In genomic region chr15:100890850-100891249, GRCh38 we compare ENCODE assay signal across 18 cellular contexts. TPM values are rescaled to one million over a fixed set of nuclear protein-coding genes. Genes with fewer than 3 reads are reported as not detected.
DNase-seq lines count a peak whose midpoint lies in the region; ATAC-seq and TF ChIP-seq lines count a peak whose summit lies in the region.
"Had no signal": no experiment of that assay in that cellular context is flagged by ENCODE, and none has a peak within 500 bp of the region (broad histone marks: within the 10 kb centered on the region; RNA-seq: fewer than 3 reads in every experiment).

No MANE protein-coding gene starts in this region.

- no peak overlapping the region for H4K12ac ChIP-seq in trophoblast cell (ENCODE audit: low read depth, low read length)

- peaks cover 2% of the 10 kb centered on the region for H3K9me3 Mint-ChIP-seq in endodermal cell
- no peaks in the 10 kb centered on the region for H3K9me3 Mint-ChIP-seq in activated T-helper 2 cell treated with anti-CD3 and anti-CD28 coated beads, Interferon-gamma antibody, Interleukin-2, Interleukin-4, amounts not matched to agents 10 μg/mL and 5 μg/mL and 100 μg/mL, durations not matched to agents 14 hours and 24 hours and 36 hours
- H3K9me3 Mint-ChIP-seq: GM23338 had no signal

- CTCF ChIA-PET in HEK293 (lab: Yijun Ruan, JAX): interaction anchor here (0.6 kb wide), 1 partner anchor 619 kb away, joined by 3 read pairs; no protein-coding TSS in a partner anchor

- peaks cover 6% of the 10 kb centered on the region for H3K36me3 Mint-ChIP-seq in endodermal cell (ENCODE audit: low read depth)
- no peaks in the 10 kb centered on the region for H3K36me3 Mint-ChIP-seq in activated T-helper 2 cell treated with anti-CD3 and anti-CD28 coated beads, Interferon-gamma antibody, Interleukin-2, Interleukin-4, amounts not matched to agents 10 μg/mL and 5 μg/mL and 100 μg/mL, durations not matched to agents 14 hours and 24 hours and 36 hours (ENCODE audit: low read depth)

- H3K36me3 ChIP-seq in HEK293 (ENCODE audit: control insufficient read depth in 2 of 2, insufficient read depth in 1 of 2, low read length in 2 of 2): peaks cover 0 to 59% of the 10 kb centered on the region in 2 experiments; a peak in 2 of 3 replicates
- peaks cover 20% of the 10 kb centered on the region for H3K36me3 ChIP-seq in endodermal cell (ENCODE audit: control insufficient read depth, insufficient read depth, low read length)
- H3K36me3 ChIP-seq in trophoblast cell (ENCODE audit: control insufficient read depth in 1 of 2, insufficient read depth in 2 of 2, low read length in 2 of 2): no peaks in the 10 kb centered on the region
- no peaks in the 10 kb centered on the region for H3K36me3 ChIP-seq in body of pancreas (replicated peaks in 1 of 2; ENCODE audit: insufficient read depth in 1 of 2, low read depth in 2 of 2)

- no peak overlapping the region for H3K27ac Mint-ChIP-seq in endodermal cell
- no peak overlapping the region for H3K27ac Mint-ChIP-seq in activated T-helper 2 cell treated with anti-CD3 and anti-CD28 coated beads, Interferon-gamma antibody, Interleukin-2, Interleukin-4, amounts not matched to agents 10 μg/mL and 5 μg/mL and 100 μg/mL, durations not matched to agents 14 hours and 24 hours and 36 hours
- H3K27ac Mint-ChIP-seq: GM23338 had no signal

- H2BK12ac ChIP-seq in trophoblast cell (ENCODE audit: low read length): peak overlapping the region; percentile 75

- peak overlapping the region; percentile 59 for H2BK5ac ChIP-seq in trophoblast cell (ENCODE audit: low read depth, low read length, poor library complexity)

- peak overlapping the region; percentile 52 for H2BK120ac ChIP-seq in trophoblast cell (ENCODE audit: insufficient read depth, low read length, poor library complexity)

- H3K27me3 ChIP-seq in endodermal cell (ENCODE audit: control insufficient read depth, insufficient read depth, low read length, poor library complexity, severe bottlenecking) (no peaks in the 10 kb centered on the region), trophoblast cell (ENCODE audit: insufficient read depth, low read length) (no peaks in the 10 kb centered on the region), body of pancreas (no peaks in the 10 kb centered on the region)

- H3K27me3 Mint-ChIP-seq in endodermal cell (ENCODE audit: insufficient read depth): peaks cover 1% of the 10 kb centered on the region
- H3K27me3 Mint-ChIP-seq in activated T-helper 2 cell treated with anti-CD3 and anti-CD28 coated beads, Interferon-gamma antibody, Interleukin-2, Interleukin-4, amounts not matched to agents 10 μg/mL and 5 μg/mL and 100 μg/mL, durations not matched to agents 14 hours and 24 hours and 36 hours (ENCODE audit: low read depth): peaks cover 36% of the 10 kb centered on the region

- peak; percentile 16 for DNase-seq in endodermal cell
- DNase-seq in trophoblast cell: no peak
- no peak for DNase-seq in GM19240 (ENCODE audit: insufficient read length, low spot score)
- DNase-seq in NCI-H446 (lab: John Stamatoyannopoulos, UW): no peak
- no peak for DNase-seq in activated T-helper 2 cell treated with anti-CD3 and anti-CD28 coated beads, Interferon-gamma antibody, Interleukin-2, Interleukin-4, amounts not matched to agents 10 μg/mL and 5 μg/mL and 100 μg/mL, durations not matched to agents 14 hours and 24 hours and 36 hours (ENCODE audit: low spot score)
- no peak for DNase-seq in body of pancreas
- DNase-seq: ACHN, Caco-2, GF-D8, MM.1S, NCI-H1092, NCI-H526 treated with DMSO at 0.1 percent for 48 hours, SHP77 had no signal

- POLR2A ChIA-PET in HEK293 (lab: Yijun Ruan, JAX): no interaction called here

- WGBS in endodermal cell (ENCODE audit: insufficient coverage in 1 of 2, insufficient read length in 1 of 2), 2 experiments: 90 to 100% methylated on average over 3 to 6 of the region's 6 CpGs
- no CpG with 5 or more reads among the region's 6 CpGs for WGBS in trophoblast cell (ENCODE audit: extremely low coverage, insufficient coverage, insufficient read length)
- WGBS in body of pancreas, 2 donors: 69 to 83% methylated on average over 5 to 6 of the region's 6 CpGs

- no peak for TF ChIP-seq CTCF in C4-2B (conservative IDR thresholded peaks at IDR 0.05)
- TF ChIP-seq CTCF in HEK293 (tag by site-specific recombination; IDR thresholded peaks at IDR 0.05): no peak
- no peak for TF ChIP-seq CTCF in endodermal cell (conservative IDR thresholded peaks at IDR 0.05)
- no peak for TF ChIP-seq CTCF in body of pancreas (IDR thresholded peaks at IDR 0.05)

- peak overlapping the region; percentile 61 for H4K8ac ChIP-seq in trophoblast cell (ENCODE audit: low read depth, low read length)

- H3K4ac ChIP-seq in trophoblast cell (ENCODE audit: low read depth, low read length): peak overlapping the region; percentile 15

- H3K9me3 ChIP-seq in HEK293 (ENCODE audit: control insufficient read depth, insufficient read depth, low read depth, low read length) (no peaks in the 10 kb centered on the region), endodermal cell (ENCODE audit: control insufficient read depth, low read length) (no peaks in the 10 kb centered on the region), trophoblast cell (ENCODE audit: insufficient read depth, low read depth, low read length) (no peaks in the 10 kb centered on the region), body of pancreas (no peaks in the 10 kb centered on the region)
- H3K9me3 ChIP-seq: Caco-2 had no signal

- intact Hi-C loops in activated T-helper 2 cell treated with anti-CD3 and anti-CD28 coated beads, Interferon-gamma antibody, Interleukin-2, Interleukin-4, amounts not matched to agents 10 μg/mL and 5 μg/mL and 100 μg/mL, durations not matched to agents 14 hours and 24 hours and 36 hours (cut with micrococcal nuclease): no loop called here
- intact Hi-C loops in body of pancreas (cut with DNase I): no loop called here

- H3K9ac ChIP-seq in endodermal cell (ENCODE audit: extremely low read depth, low read length, poor library complexity, severe bottlenecking) (no peak overlapping the region), trophoblast cell (ENCODE audit: low read length) (no peak overlapping the region)

- TF ChIP-seq POLR2A in body of pancreas (IDR thresholded peaks at IDR 0.05): no peak

- H3K14ac ChIP-seq in trophoblast cell (ENCODE audit: low read length): peak overlapping the region; percentile 17

- H2AFZ ChIP-seq in trophoblast cell (ENCODE audit: insufficient read depth, low read length, poor library complexity): no peak overlapping the region
- H2AFZ ChIP-seq: GM23338 had no signal

- H4K91ac ChIP-seq in trophoblast cell (ENCODE audit: low read depth, low read length): peak overlapping the region; percentile 30

- no peak overlapping the region for H3K4me2 ChIP-seq in trophoblast cell (ENCODE audit: low read length)
- H3K4me2 ChIP-seq: GM23338 had no signal

- H3K23ac ChIP-seq in trophoblast cell (ENCODE audit: low read length): no peak overlapping the region

- H3K4me3 ChIP-seq in HEK293 (ENCODE audit: low read depth, low read length): no peak overlapping the region
- H3K4me3 ChIP-seq in endodermal cell (ENCODE audit: low read length): no peak overlapping the region
- H3K4me3 ChIP-seq in trophoblast cell (ENCODE audit: low read depth, low read length): no peak overlapping the region
- H3K4me3 ChIP-seq in body of pancreas: no peak overlapping the region
- H3K4me3 ChIP-seq: GM23338, SK-N-MC had no signal

- H3K4me1 ChIP-seq in HEK293 (ENCODE audit: control insufficient read depth, insufficient read depth, low read length) (no peaks in the 10 kb centered on the region), endodermal cell (ENCODE audit: control insufficient read depth, insufficient read depth, low read length) (no peaks in the 10 kb centered on the region), trophoblast cell (ENCODE audit: control insufficient read depth in 1 of 2, insufficient read depth in 2 of 2, low read length in 2 of 2) (peaks cover 23 to 24% of the 10 kb centered on the region in 2 experiments), body of pancreas (peaks cover 11% of the 10 kb centered on the region)

- H3K4me3 Mint-ChIP-seq in endodermal cell: no peak overlapping the region
- no peak overlapping the region for H3K4me3 Mint-ChIP-seq in activated T-helper 2 cell treated with anti-CD3 and anti-CD28 coated beads, Interferon-gamma antibody, Interleukin-2, Interleukin-4, amounts not matched to agents 10 μg/mL and 5 μg/mL and 100 μg/mL, durations not matched to agents 14 hours and 24 hours and 36 hours (ENCODE audit: low read depth)
- H3K4me3 Mint-ChIP-seq: GM23338 had no signal

- peak overlapping the region; percentile 85 for H3K27ac ChIP-seq in C4-2B
- H3K27ac ChIP-seq in HEK293 (ENCODE audit: extremely low read depth, low read depth, low read length): no peak overlapping the region
- no peak overlapping the region for H3K27ac ChIP-seq in endodermal cell (ENCODE audit: low read depth, low read length)
- H3K27ac ChIP-seq in trophoblast cell (ENCODE audit: low read depth, low read length): no peak overlapping the region
- no peak overlapping the region for H3K27ac ChIP-seq in body of pancreas
- H3K27ac ChIP-seq: SK-N-MC had no signal

- ATAC-seq in body of pancreas: no peak
- ATAC-seq: HCT116 had no signal

- H3K79me1 ChIP-seq in trophoblast cell (ENCODE audit: low read length): peaks cover 20% of the 10 kb centered on the region

- H3K4me1 Mint-ChIP-seq in endodermal cell: peaks cover 10% of the 10 kb centered on the region
- H3K4me1 Mint-ChIP-seq in activated T-helper 2 cell treated with anti-CD3 and anti-CD28 coated beads, Interferon-gamma antibody, Interleukin-2, Interleukin-4, amounts not matched to agents 10 μg/mL and 5 μg/mL and 100 μg/mL, durations not matched to agents 14 hours and 24 hours and 36 hours (ENCODE audit: low read depth): no peaks in the 10 kb centered on the region

- H3K18ac ChIP-seq in trophoblast cell (ENCODE audit: low read length): peak overlapping the region; percentile 55

- H2AK5ac ChIP-seq in trophoblast cell (ENCODE audit: low read length): peak overlapping the region; percentile 96

- H3K79me2 ChIP-seq in trophoblast cell (ENCODE audit: control insufficient read depth, insufficient read depth, low read length, poor library complexity): peaks cover 2% of the 10 kb centered on the region

TF ChIP-seq in HEK293, 187 proteins besides CTCF, POLR2A, EP300 and RAD21 (continues in another document):
- no peak for TF ChIP-seq SP3 (tag by site-specific recombination; IDR thresholded peaks at IDR 0.05)

RNA-seq across cellular contexts. Expression of gene ALDH1A3, which starts 11.2 kb away (rescaled TPM):
- total RNA-seq in endodermal cell: 1 to 10 TPM; 6.9 to 7.3 TPM
- polyA plus RNA-seq in endodermal cell (2013, experiment 1 of 2): 2.3 TPM
- polyA plus RNA-seq in endodermal cell (2013, experiment 2 of 2): 3.1 TPM
- polyA plus RNA-seq in trophoblast cell (2013): 1.6 and 2.0 TPM in 2 replicates
- not detected in 2 replicates for total RNA-seq in activated T-helper 2 cell treated with anti-CD3 and anti-CD28 coated beads, Interferon-gamma antibody, Interleukin-2, Interleukin-4, amounts not matched to agents 10 μg/mL and 5 μg/mL and 100 μg/mL, durations not matched to agents 14 hours and 24 hours and 36 hours
- 10 to 100 TPM; 19.5 to 33.9 TPM for total RNA-seq in body of pancreas

RNA-seq across cellular contexts. Expression of gene LRRK1, which starts 28.3 kb away (rescaled TPM):
- total RNA-seq in endodermal cell (1 to 10 TPM; 2.7 to 5.1 TPM), body of pancreas (10 to 100 TPM; 12.2 to 14.0 TPM)
- 0.36 TPM for polyA plus RNA-seq in endodermal cell (2013, experiment 1 of 2)
- polyA plus RNA-seq in endodermal cell (2013, experiment 2 of 2): 0.37 TPM
- 1.1 and 1.2 TPM in 2 replicates for polyA plus RNA-seq in trophoblast cell (2013)
- total RNA-seq in activated T-helper 2 cell treated with anti-CD3 and anti-CD28 coated beads, Interferon-gamma antibody, Interleukin-2, Interleukin-4, amounts not matched to agents 10 μg/mL and 5 μg/mL and 100 μg/mL, durations not matched to agents 14 hours and 24 hours and 36 hours: 2.1 and 2.4 TPM in 2 replicates
